Comparison of ENCODE assay signal across 25 cellular contexts in genomic region chr6:25542984-25543383, GRCh38.
DNase-seq lines count a peak whose midpoint lies in the region; ATAC-seq and TF ChIP-seq lines count a peak whose summit lies in the region.
"Had no signal": no experiment of that assay in that cellular context is flagged by ENCODE, and none has a peak within 500 bp of the region (broad histone marks: within the 10 kb centered on the region; RNA-seq: fewer than 3 reads in every experiment).

No MANE protein-coding gene starts in this region.

- no peaks in the 10 kb centered on the region for H3K27me3 ChIP-seq in left ventricle myocardium inferior (ENCODE audit: low read depth)
- H3K27me3 ChIP-seq: BLaER1 had no signal

- H3K4me1 Mint-ChIP-seq in nephron = peaks cover 15% of the 10 kb centered on the region
- H3K4me1 Mint-ChIP-seq: CD4-positive, CD25-positive, alpha-beta regulatory T cell had no signal

- DNase-seq in left ventricle myocardium inferior (no peak), cardiac septum (ENCODE audit: low spot score) (no peak), left ventricle myocardium superior (no peak), ACHN (no peak), NCI-H2171 (lab: John Stamatoyannopoulos, UW) (no peak)
- DNase-seq: CD4-positive, CD25-positive, alpha-beta regulatory T cell; DMS153; DND-41; GM23248; H7; Kasumi-1; NCI-H1105 treated with DMSO at 0.1 percent for 48 hours; NCI-H146; NCI-H1930; NCI-H2107; NCI-H446; NCI-H526; NCI-H82; NK-92 treated with Interleukin-12 subunit alpha and Interleukin-12 subunit beta, amount 100 ng/mL, for 24 hours; PC-9; SHP77 had no signal

- peaks cover 8% of the 10 kb centered on the region for H3K36me3 ChIP-seq in left ventricle myocardium inferior
- H3K36me3 ChIP-seq: BLaER1 had no signal

- in situ Hi-C loops in ACHN (cut with HindIII; ENCODE audit: low pct_ligation_motif_present, low pct_unique_long_range_greater_than_20kb, low sequenced_read_pairs) = no loop called here

- peak overlapping the region; percentile 29 for H3K27ac ChIP-seq in left ventricle myocardium inferior (replicated peaks)
- H3K27ac ChIP-seq: BLaER1, GM23248, PC-9 had no signal

- no peaks in the 10 kb centered on the region for H3K27me3 Mint-ChIP-seq in nephron (ENCODE audit: low read depth)
- H3K27me3 Mint-ChIP-seq: CD4-positive, CD25-positive, alpha-beta regulatory T cell had no signal

- no peaks in the 10 kb centered on the region for H3K4me1 ChIP-seq in left ventricle myocardium inferior
- H3K4me1 ChIP-seq: BLaER1 had no signal

- no peak overlapping the region for H3K4me3 ChIP-seq in left ventricle myocardium inferior
- H3K4me3 ChIP-seq: BLaER1, GM23248, K562, PC-9 had no signal

- peaks cover 2% of the 10 kb centered on the region for H3K9me3 Mint-ChIP-seq in nephron

- peak overlapping the region; percentile 15 to 75 (median 75) for H3K27ac Mint-ChIP-seq in nephron
- H3K27ac Mint-ChIP-seq: CD4-positive, CD25-positive, alpha-beta regulatory T cell had no signal

- intact Hi-C loops in left ventricle myocardium inferior (cut with micrococcal nuclease) = no loop called here
- intact Hi-C loops in cardiac septum (cut with DNase I) = no loop called here
- intact Hi-C loops in left ventricle myocardium superior (cut with micrococcal nuclease) = no loop called here

- no peaks in the 10 kb centered on the region for H3K9me3 ChIP-seq in left ventricle myocardium inferior (replicated peaks)
- H3K9me3 ChIP-seq: BLaER1 had no signal

- no peak for TF ChIP-seq CTCF in left ventricle myocardium inferior (IDR thresholded peaks at IDR 0.05; ENCODE audit: borderline replicate concordance)
- no peak for TF ChIP-seq CTCF in nephron (IDR thresholded peaks at IDR 0.05; ENCODE audit: unreplicated experiment in 3 of 3)

- H3K4me3 Mint-ChIP-seq in nephron = no peak overlapping the region
- H3K4me3 Mint-ChIP-seq: CD4-positive, CD25-positive, alpha-beta regulatory T cell had no signal

- H3K36me3 Mint-ChIP-seq in nephron (ENCODE audit: low read depth) = peaks cover 27% of the 10 kb centered on the region

- peak; percentile 71 for ATAC-seq in left ventricle myocardium superior
- ATAC-seq in HG03520 (IDR thresholded peaks at IDR 0.05; ENCODE audit: unreplicated experiment) = no peak
- ATAC-seq: K562 had no signal
